In the genomic region with DNA sequence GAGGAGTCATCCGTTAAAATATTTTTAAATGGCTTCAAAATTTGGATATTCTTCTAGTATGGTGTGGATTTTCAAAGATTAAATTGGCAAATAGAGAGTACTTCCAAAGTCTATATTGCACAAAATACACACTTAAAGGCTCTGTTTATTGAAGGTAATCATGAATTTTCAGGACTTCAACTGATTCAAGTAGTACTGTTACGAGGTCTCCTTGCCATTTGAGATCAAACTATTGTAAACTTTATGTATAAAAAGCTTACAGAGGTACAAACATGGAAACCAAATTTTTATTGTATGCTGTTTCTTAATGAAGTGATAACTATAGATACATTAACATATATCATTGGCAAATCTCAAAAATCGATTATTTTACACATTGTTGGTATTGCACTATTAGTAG, we compare ENCODE assay signal across 9 cellular contexts. TPM values are rescaled to one million over a fixed set of nuclear protein-coding genes. Genes with fewer than 3 reads are reported as not detected.
DNase-seq lines count a peak whose midpoint lies in the region; ATAC-seq and TF ChIP-seq lines count a peak whose summit lies in the region.
"Had no signal": no experiment of that assay in that cellular context is flagged by ENCODE, and none has a peak within 500 bp of the region (broad histone marks: within the 10 kb centered on the region; RNA-seq: fewer than 3 reads in every experiment).

No MANE protein-coding gene starts in this region.

- H3K9me3 Mint-ChIP-seq in T-helper 2 cell treated with Interferon-gamma antibody and Interleukin-4, amounts not matched to agents 5 μg/mL and 100 μg/mL, for 36 hours, result no peaks in the 10 kb centered on the region
- no peaks in the 10 kb centered on the region for H3K9me3 Mint-ChIP-seq in activated CD8-positive, alpha-beta T cell treated with anti-CD3 and anti-CD28 coated beads, Interleukin-2, amount 10 ng/mL, durations not matched to agents 7 days and 5 days (ENCODE audit: insufficient read depth)

- TF ChIP-seq POLR2A in stomach (IDR thresholded peaks at IDR 0.05), result no peak

- no peaks in the 10 kb centered on the region for H3K36me3 ChIP-seq in stomach

- TF ChIP-seq CTCF in stomach (IDR thresholded peaks at IDR 0.05), result no peak

- H3K9me3 ChIP-seq in right cardiac atrium (ENCODE audit: control insufficient read depth, low read length) (no peaks in the 10 kb centered on the region), stomach (no peaks in the 10 kb centered on the region)

- H3K4me1 ChIP-seq in right cardiac atrium (ENCODE audit: control insufficient read depth, insufficient read depth, low read length), result no peaks in the 10 kb centered on the region
- H3K4me1 ChIP-seq in stomach, result peaks cover 12 to 69% (median 35%) of the 10 kb centered on the region in 4 donors

- peak overlapping the region; percentile 99 for H3K4me3 Mint-ChIP-seq in T-helper 2 cell treated with Interferon-gamma antibody and Interleukin-4, amounts not matched to agents 5 μg/mL and 100 μg/mL, for 36 hours
- peak overlapping the region; percentile 94 for H3K4me3 Mint-ChIP-seq in activated CD8-positive, alpha-beta T cell treated with anti-CD3 and anti-CD28 coated beads, Interleukin-2, amount 10 ng/mL, durations not matched to agents 7 days and 5 days

- H3K27ac Mint-ChIP-seq in T-helper 2 cell treated with Interferon-gamma antibody and Interleukin-4, amounts not matched to agents 5 μg/mL and 100 μg/mL, for 36 hours, result no peak overlapping the region
- no peak overlapping the region for H3K27ac Mint-ChIP-seq in activated CD8-positive, alpha-beta T cell treated with anti-CD3 and anti-CD28 coated beads, Interleukin-2, amount 10 ng/mL, durations not matched to agents 7 days and 5 days

- POLR2A ChIA-PET in activated CD8-positive, alpha-beta T cell treated with anti-CD3 and anti-CD28 coated beads, Interleukin-2, amount 10 ng/mL, durations not matched to agents 7 days and 5 days (lab: Charles Lee), result no interaction called here

- H3K4me3 ChIP-seq in right cardiac atrium (ENCODE audit: low read length) (peak overlapping the region; percentile 74), stomach (peak overlapping the region in 3 of 4 donors; percentile 81 to 92 (median 84))

- H3K27me3 ChIP-seq in right cardiac atrium (ENCODE audit: control insufficient read depth, insufficient read depth), result no peaks in the 10 kb centered on the region
- no peaks in the 10 kb centered on the region for H3K27me3 ChIP-seq in stomach

- ATAC-seq in activated CD8-positive, alpha-beta T cell treated with anti-CD3 and anti-CD28 coated beads, Interleukin-2, amount 10 ng/mL, durations not matched to agents 7 days and 5 days, result no peak
- ATAC-seq in right cardiac atrium, result no peak
- ATAC-seq in GM18868 (IDR thresholded peaks at IDR 0.05; ENCODE audit: unreplicated experiment), result no peak
- no peak for ATAC-seq in GM18519 (IDR thresholded peaks at IDR 0.05; ENCODE audit: low FRiP score, unreplicated experiment)
- ATAC-seq in HG03097 (IDR thresholded peaks at IDR 0.05; ENCODE audit: low FRiP score, unreplicated experiment), result no peak
- ATAC-seq: T-helper 17 cell had no signal

- WGBS in right cardiac atrium, result 57% methylated on average over 3 of the region's 3 CpGs
- 37 to 45% (median 42%) methylated on average over 3 of the region's 3 CpGs for WGBS in stomach, 5 donors

- intact Hi-C loops in right cardiac atrium (cut with DNase I), result loop anchor here in 2 of 4 donors (10.0 kb wide), 2 partner anchors 144 to 216 kb away; partner anchors contain the start of gene SREK1 (in 1 of the 2)
- intact Hi-C loops in stomach (cut with DNase I; ENCODE audit: low total_unique reads), result no loop called here

- CTCF ChIA-PET in activated CD8-positive, alpha-beta T cell treated with anti-CD3 and anti-CD28 coated beads, Interleukin-2, amount 10 ng/mL, durations not matched to agents 7 days and 5 days (lab: Charles Lee), result interaction anchor here (0.6 to 1.5 kb wide), 2 partner anchors 36 to 167 kb away, joined by 4 read pairs; no protein-coding TSS in a partner anchor

- peaks cover 20% of the 10 kb centered on the region for H3K36me3 Mint-ChIP-seq in T-helper 2 cell treated with Interferon-gamma antibody and Interleukin-4, amounts not matched to agents 5 μg/mL and 100 μg/mL, for 36 hours (ENCODE audit: low read depth)
- peaks cover 21% of the 10 kb centered on the region for H3K36me3 Mint-ChIP-seq in activated CD8-positive, alpha-beta T cell treated with anti-CD3 and anti-CD28 coated beads, Interleukin-2, amount 10 ng/mL, durations not matched to agents 7 days and 5 days (ENCODE audit: low read depth)

- H3K27me3 Mint-ChIP-seq in T-helper 2 cell treated with Interferon-gamma antibody and Interleukin-4, amounts not matched to agents 5 μg/mL and 100 μg/mL, for 36 hours (ENCODE audit: low read depth), result peaks cover 10% of the 10 kb centered on the region
- peaks cover 7% of the 10 kb centered on the region for H3K27me3 Mint-ChIP-seq in activated CD8-positive, alpha-beta T cell treated with anti-CD3 and anti-CD28 coated beads, Interleukin-2, amount 10 ng/mL, durations not matched to agents 7 days and 5 days (ENCODE audit: low read depth)
- H3K27me3 Mint-ChIP-seq: T-helper 17 cell had no signal

- H3K27ac ChIP-seq in right cardiac atrium (ENCODE audit: low read length) (no peak overlapping the region), stomach (peak overlapping the region in 2 of 5 donors; percentile 99 to 100)

- DNase-seq in T-helper 2 cell treated with Interferon-gamma antibody and Interleukin-4, amounts not matched to agents 5 μg/mL and 100 μg/mL, for 36 hours (ENCODE audit: low spot score), result no peak
- no peak for DNase-seq in T-helper 2 cell
- no peak for DNase-seq in activated CD8-positive, alpha-beta T cell treated with anti-CD3 and anti-CD28 coated beads, Interleukin-2, amount 10 ng/mL, durations not matched to agents 7 days and 5 days
- no peak for DNase-seq in right cardiac atrium
- DNase-seq in stomach, result no peak
- DNase-seq: T-helper 17 cell had no signal

- TF ChIP-seq EP300 in stomach (IDR thresholded peaks at IDR 0.05), result no peak

- H3K4me1 Mint-ChIP-seq in T-helper 2 cell treated with Interferon-gamma antibody and Interleukin-4, amounts not matched to agents 5 μg/mL and 100 μg/mL, for 36 hours (ENCODE audit: low read depth), result peaks cover 31% of the 10 kb centered on the region
- peaks cover 39% of the 10 kb centered on the region for H3K4me1 Mint-ChIP-seq in activated CD8-positive, alpha-beta T cell treated with anti-CD3 and anti-CD28 coated beads, Interleukin-2, amount 10 ng/mL, durations not matched to agents 7 days and 5 days (ENCODE audit: low read depth)

RNA-seq across cellular contexts. Expression of gene ERBIN, which starts 2.5 kb away (rescaled TPM):
- 10 to 100 TPM; 44.8 to 46.9 TPM for total RNA-seq in activated CD8-positive, alpha-beta T cell treated with anti-CD3 and anti-CD28 coated beads, Interleukin-2, amount 10 ng/mL, durations not matched to agents 7 days and 5 days
- total RNA-seq in right cardiac atrium (10 to 100 TPM; 42.3 to 47.9 (median 43.3) TPM), stomach (100 to 1,000 TPM in 1 of 5 donors, 10 to 100 TPM in 4; 30.1 to 207 (median 62.6) TPM)
- polyA plus RNA-seq in right cardiac atrium (11.8 TPM), stomach (10 to 100 TPM; 10.3 to 24.3 (median 15.3) TPM)
